ENCODE assay signal across 8 cellular contexts in the genomic region with DNA sequence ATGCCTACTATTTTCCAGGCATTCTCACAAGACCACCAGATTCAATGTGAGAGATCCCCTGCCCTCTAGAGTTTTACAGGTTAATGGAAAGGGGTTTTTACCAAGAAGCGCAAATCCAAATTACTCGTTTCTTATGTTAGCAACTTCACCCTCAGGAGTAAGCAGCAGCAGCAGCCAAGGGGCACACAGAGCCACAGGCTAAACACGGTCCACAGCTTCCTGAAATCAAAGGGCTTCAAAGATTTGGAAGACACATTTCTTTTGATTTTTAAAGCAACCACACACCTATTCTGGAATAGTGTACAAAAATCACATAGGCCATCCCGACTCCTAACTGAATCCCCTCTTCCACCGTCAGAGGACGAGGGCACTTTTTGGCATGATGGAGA.
DNase-seq lines count a peak whose midpoint lies in the region; ATAC-seq and TF ChIP-seq lines count a peak whose summit lies in the region.

No MANE protein-coding gene starts in this region.

- peak overlapping the region; percentile 99 for H3K27ac Mint-ChIP-seq in Calu3 (ENCODE audit: unreplicated experiment)

- H3K27ac ChIP-seq in RWPE1 (peak overlapping the region; percentile 99), esophagus (ENCODE audit: low read depth in 2 of 2, low read length in 1 of 2) (peak overlapping the region; percentile 99), sigmoid colon (peak overlapping the region; percentile 78 to 86 (median 82))

- TF ChIP-seq CTCF in Calu3 (IDR thresholded peaks at IDR 0.05; ENCODE audit: unreplicated experiment) (no peak), RWPE1 (conservative IDR thresholded peaks at IDR 0.05; ENCODE audit: low read depth) (no peak), sigmoid colon (IDR thresholded peaks at IDR 0.05) (no peak)

- POLR2A ChIA-PET in RWPE1 (lab: Yijun Ruan, JAX; ENCODE audit: low non-redundant PET) = interaction anchor here (1.5 kb wide), 1 partner anchor 38 kb away, joined by 3 read pairs; no protein-coding TSS in a partner anchor

- H3K27me3 ChIP-seq in esophagus (ENCODE audit: control insufficient read depth in 1 of 2, insufficient read depth in 2 of 2, low read length in 2 of 2) = no peaks in the 10 kb centered on the region
- no peaks in the 10 kb centered on the region for H3K27me3 ChIP-seq in sigmoid colon

- no peak for ATAC-seq in GM18517 (IDR thresholded peaks at IDR 0.05; ENCODE audit: unreplicated experiment)
- no peak for ATAC-seq in HG02970 (IDR thresholded peaks at IDR 0.05; ENCODE audit: low FRiP score, unreplicated experiment)

- H3K36me3 ChIP-seq in esophagus (ENCODE audit: control insufficient read depth in 2 of 2, insufficient read depth in 2 of 2, low read length in 1 of 2) (no peaks in the 10 kb centered on the region), sigmoid colon (no peaks in the 10 kb centered on the region)

- no peak for DNase-seq in Calu3
- no peak for DNase-seq in RWPE1 (ENCODE audit: low spot score)
- DNase-seq in sigmoid colon = no peak
- DNase-seq in NCI-H2171 (lab: John Stamatoyannopoulos, UW) = no peak
- no peak for DNase-seq in 8988T

- intact Hi-C loops in Calu3 (cut with micrococcal nuclease; ENCODE audit: unreplicated experiment) = loop anchor here (2.0 kb wide), 2 partner anchors 25 to 45 kb away; no protein-coding TSS in a partner anchor
- intact Hi-C loops in sigmoid colon (cut with DNase I) = loop anchor here (2.0 to 5.0 kb wide), 2 partner anchors 107 to 148 kb away; a partner anchor contains a TSS

- H3K4me3 ChIP-seq in esophagus (ENCODE audit: low read depth in 1 of 2, low read length in 2 of 2) (no peak overlapping the region), sigmoid colon (peak overlapping the region in 1 of 4 donors; percentile 8)

- peaks cover 46% of the 10 kb centered on the region for H3K36me3 Mint-ChIP-seq in Calu3 (ENCODE audit: insufficient read depth, unreplicated experiment)

- no peak for TF ChIP-seq POLR2A in sigmoid colon (IDR thresholded peaks at IDR 0.05)

- no TSS peak for BruUV-seq in Calu3 (replicated peaks; lab: Mats Ljungman, UMichigan)

- H3K4me1 Mint-ChIP-seq in Calu3 (ENCODE audit: low read depth, unreplicated experiment) = peaks cover 50% of the 10 kb centered on the region

- H3K4me3 Mint-ChIP-seq in Calu3 (ENCODE audit: low read depth, unreplicated experiment) = peak overlapping the region; percentile 63

- no peak for TF ChIP-seq EP300 in sigmoid colon (IDR thresholded peaks at IDR 0.05)

- H3K4me1 ChIP-seq in esophagus (ENCODE audit: control insufficient read depth in 2 of 2, insufficient read depth in 2 of 2, low read length in 1 of 2) (peaks cover 4 to 13% of the 10 kb centered on the region in 2 donors), sigmoid colon (peaks cover 0 to 52% (median 46%) of the 10 kb centered on the region in 4 donors)

- H3K9me3 ChIP-seq in esophagus (ENCODE audit: control insufficient read depth in 2 of 2, insufficient read depth in 1 of 2, low read depth in 1 of 2, low read length in 1 of 2) (no peaks in the 10 kb centered on the region), sigmoid colon (no peaks in the 10 kb centered on the region)

- H3K27me3 Mint-ChIP-seq in Calu3 (ENCODE audit: unreplicated experiment) = no peaks in the 10 kb centered on the region

- H3K9me3 Mint-ChIP-seq in Calu3 (ENCODE audit: low read depth, unreplicated experiment) = no peaks in the 10 kb centered on the region

- WGBS in esophagus, 2 donors = 43 to 49% methylated on average over 6 of the region's 6 CpGs
- WGBS in sigmoid colon, 2 donors = 48 to 52% methylated on average over 6 of the region's 6 CpGs

- CTCF ChIA-PET in Calu3 (lab: Charles Lee) = interaction anchor here (0.6 to 1.8 kb wide), 8 partner anchors 10 to 139 kb away, joined by 3 to 9 read pairs (median 4); no protein-coding TSS in a partner anchor
- CTCF ChIA-PET in RWPE1 (lab: Yijun Ruan, JAX) = interaction anchor here (0.6 to 1.2 kb wide), 5 partner anchors 12 to 148 kb away, joined by 3 to 4 read pairs (median 3); a partner anchor contains a TSS
